ENCODE assay signal across 25 cellular contexts in the genomic region with DNA sequence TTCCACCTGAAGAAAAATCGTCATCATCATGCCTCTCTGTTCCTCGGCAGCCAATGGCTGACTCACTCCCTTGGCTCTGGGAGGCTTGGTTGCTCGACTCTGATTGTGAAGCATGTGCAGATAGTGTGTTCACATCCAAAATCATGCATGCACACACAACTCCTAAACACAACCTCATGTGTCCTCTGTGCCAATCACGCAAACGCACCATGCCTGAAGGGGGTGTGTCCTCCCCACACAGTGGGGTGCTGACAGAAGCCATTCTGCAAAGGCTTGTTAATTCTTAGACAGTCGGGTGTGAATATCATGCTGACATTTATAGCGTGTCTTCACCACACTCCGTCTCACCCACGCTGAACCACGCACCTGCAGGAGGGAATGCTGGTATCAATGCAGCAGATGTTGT. TPM values are rescaled to one million over a fixed set of nuclear protein-coding genes. Genes with fewer than 3 reads are reported as not detected.
A peak's percentile ranks its signal among the peaks of the same experiment; 100 is the strongest.
DNase-seq lines count a peak whose midpoint lies in the region; ATAC-seq and TF ChIP-seq lines count a peak whose summit lies in the region.
"Had no signal": no experiment of that assay in that cellular context is flagged by ENCODE, and none has a peak within 500 bp of the region (broad histone marks: within the 10 kb centered on the region; RNA-seq: fewer than 3 reads in every experiment).

No MANE protein-coding gene starts in this region.

- H3K27me3 Mint-ChIP-seq in Calu3 (ENCODE audit: unreplicated experiment): peaks cover 46% of the 10 kb centered on the region

- H3K18ac ChIP-seq in neuronal stem cell (ENCODE audit: low read length): no peak overlapping the region

- H3K9me3 ChIP-seq in neuronal stem cell (replicated peaks in 1 of 2; ENCODE audit: control insufficient read depth in 2 of 2, insufficient read depth in 1 of 2, low read depth in 1 of 2, low read length in 2 of 2) (peaks cover 0 to 3% of the 10 kb centered on the region in 2 donors), gastroesophageal sphincter (no peaks in the 10 kb centered on the region)
- H3K9me3 ChIP-seq: body of pancreas, mucosa of descending colon, right atrium auricular region, testis had no signal

- intact Hi-C loops in Calu3 (cut with micrococcal nuclease; ENCODE audit: unreplicated experiment): loop anchor here (10.0 kb wide), 1 partner anchor 125 kb away; no protein-coding TSS in a partner anchor

- no peak overlapping the region for H3K27ac Mint-ChIP-seq in Calu3 (ENCODE audit: unreplicated experiment)
- H3K27ac Mint-ChIP-seq: activated CD8-positive, alpha-beta T cell treated with anti-CD3 and anti-CD28 coated beads, Interleukin-2, amount 10 ng/mL, durations not matched to agents 7 days and 5 days; activated naive CD8-positive, alpha-beta T cell; activated T-cell treated with anti-CD3 and anti-CD28 coated beads, Interleukin-2, amount 50 U/mL, for 72 hours; dendritic cell treated with granulocyte-macrophage colony-stimulating factor and Interleukin-4, amounts not matched to agents 40 ng/mL and 50 ng/mL, for 4 days had no signal

- peak overlapping the region; percentile 30 for H3K4me3 Mint-ChIP-seq in Calu3 (ENCODE audit: low read depth, unreplicated experiment)
- H3K4me3 Mint-ChIP-seq: activated CD8-positive, alpha-beta T cell treated with anti-CD3 and anti-CD28 coated beads, Interleukin-2, amount 10 ng/mL, durations not matched to agents 7 days and 5 days; activated naive CD8-positive, alpha-beta T cell; activated T-cell treated with anti-CD3 and anti-CD28 coated beads, Interleukin-2, amount 50 U/mL, for 72 hours; dendritic cell treated with granulocyte-macrophage colony-stimulating factor and Interleukin-4, amounts not matched to agents 40 ng/mL and 50 ng/mL, for 4 days had no signal

- no peak overlapping the region for H3K4me3 ChIP-seq in neuronal stem cell (ENCODE audit: low read length in 2 of 2)
- H3K4me3 ChIP-seq in gastroesophageal sphincter: no peak overlapping the region
- H3K4me3 ChIP-seq: body of pancreas, mucosa of descending colon, PC-9, right atrium auricular region, testis had no signal

- peaks cover 10% of the 10 kb centered on the region for H3K4me1 Mint-ChIP-seq in Calu3 (ENCODE audit: low read depth, unreplicated experiment)

- H3K4me1 ChIP-seq in neuronal stem cell (ENCODE audit: control insufficient read depth in 2 of 2, insufficient read depth in 1 of 2, low read depth in 1 of 2, low read length in 2 of 2) (no peaks in the 10 kb centered on the region), gastroesophageal sphincter (no peaks in the 10 kb centered on the region)
- H3K4me1 ChIP-seq: body of pancreas, right atrium auricular region, testis had no signal

- no peak for TF ChIP-seq POLR2A in gastroesophageal sphincter (IDR thresholded peaks at IDR 0.05)

- BruUV-seq in Calu3 (replicated peaks; lab: Mats Ljungman, UMichigan): no TSS peak

- H3K23ac ChIP-seq in neuronal stem cell (ENCODE audit: low read depth, low read length, poor library complexity): no peak overlapping the region

- H3K27ac ChIP-seq in epithelial cell of prostate: peak overlapping the region; percentile 7
- no peak overlapping the region for H3K27ac ChIP-seq in neuronal stem cell (replicated peaks; ENCODE audit: low read length)
- no peak overlapping the region for H3K27ac ChIP-seq in gastroesophageal sphincter
- H3K27ac ChIP-seq: body of pancreas, PC-9, right atrium auricular region, testis had no signal

- no peak for TF ChIP-seq CTCF in Calu3 (IDR thresholded peaks at IDR 0.05; ENCODE audit: unreplicated experiment)
- no peak for TF ChIP-seq CTCF in gastroesophageal sphincter (IDR thresholded peaks at IDR 0.05)

- ATAC-seq in HG02610 (IDR thresholded peaks at IDR 0.05; ENCODE audit: unreplicated experiment) (no peak), gastroesophageal sphincter (no peak)
- ATAC-seq: activated CD8-positive, alpha-beta T cell treated with anti-CD3 and anti-CD28 coated beads, Interleukin-2, amount 10 ng/mL, durations not matched to agents 7 days and 5 days; activated T-cell treated with anti-CD3 and anti-CD28 coated beads, Interleukin-2, amount 50 U/mL, for 72 hours; body of pancreas; left ventricle myocardium superior; mucosa of descending colon had no signal

- no peak overlapping the region for H2AK5ac ChIP-seq in neuronal stem cell (ENCODE audit: low read depth, low read length)

- TF ChIP-seq EP300 in gastroesophageal sphincter (IDR thresholded peaks at IDR 0.05): no peak

- no peak overlapping the region for H4K8ac ChIP-seq in neuronal stem cell (ENCODE audit: low read depth, low read length)

- no peak overlapping the region for H2BK5ac ChIP-seq in neuronal stem cell (ENCODE audit: low read length)

- no peak overlapping the region for H2AFZ ChIP-seq in neuronal stem cell (ENCODE audit: low read length)
- H2AFZ ChIP-seq: PC-9 had no signal

- no CpG with 5 or more reads among the region's 10 CpGs for WGBS in neuronal stem cell (ENCODE audit: extremely low coverage in 2 of 2, insufficient read length in 2 of 2, insufficient replicate concordance in 1 of 2), 2 donors
- 24 to 65% methylated on average over 3 to 8 of the region's 10 CpGs for WGBS in gastroesophageal sphincter (ENCODE audit: low coverage in 1 of 2), 2 donors

- no peaks in the 10 kb centered on the region for H3K36me3 Mint-ChIP-seq in Calu3 (ENCODE audit: insufficient read depth, unreplicated experiment)
- H3K36me3 Mint-ChIP-seq: activated naive CD8-positive, alpha-beta T cell had no signal

- H3K9me3 Mint-ChIP-seq in Calu3 (ENCODE audit: low read depth, unreplicated experiment): no peaks in the 10 kb centered on the region
- H3K9me3 Mint-ChIP-seq: activated T-cell treated with anti-CD3 and anti-CD28 coated beads, Interleukin-2, amount 50 U/mL, for 72 hours; dendritic cell treated with granulocyte-macrophage colony-stimulating factor and Interleukin-4, amounts not matched to agents 40 ng/mL and 50 ng/mL, for 4 days had no signal

- no peaks in the 10 kb centered on the region for H3K36me3 ChIP-seq in neuronal stem cell (replicated peaks in 1 of 2; ENCODE audit: control insufficient read depth in 2 of 2, insufficient read depth in 2 of 2, low read length in 2 of 2)
- no peaks in the 10 kb centered on the region for H3K36me3 ChIP-seq in gastroesophageal sphincter
- H3K36me3 ChIP-seq: right atrium auricular region had no signal

- H3K14ac ChIP-seq in neuronal stem cell (ENCODE audit: low read length): no peak overlapping the region

- peak overlapping the region; percentile 33 for H2BK12ac ChIP-seq in neuronal stem cell (ENCODE audit: low read length)

- no peak overlapping the region for H3K4me2 ChIP-seq in neuronal stem cell (ENCODE audit: insufficient read depth, low read length, poor library complexity, severe bottlenecking)
- H3K4me2 ChIP-seq: PC-9 had no signal

- no peaks in the 10 kb centered on the region for H3K79me1 ChIP-seq in neuronal stem cell (ENCODE audit: low read depth, low read length)

- CTCF ChIA-PET in Calu3 (lab: Charles Lee): interaction anchor here (0.9 kb wide), 1 partner anchor 23 kb away, joined by 3 read pairs; no protein-coding TSS in a partner anchor

- H4K91ac ChIP-seq in neuronal stem cell (ENCODE audit: low read depth, low read length, poor library complexity): no peak overlapping the region

- H2BK15ac ChIP-seq in neuronal stem cell (ENCODE audit: low read length): no peak overlapping the region

- peak overlapping the region; percentile 21 for H3K9ac ChIP-seq in neuronal stem cell (ENCODE audit: low read depth, low read length, poor library complexity)

- DNase-seq in Calu3 (peak; percentile 11), NCI-H226 (peak; percentile 39), epithelial cell of prostate (ENCODE audit: low read depth, low spot score) (peak; percentile 40), neuronal stem cell (ENCODE audit: low spot score) (no peak), NOMO-1 treated with dmso at 0.1 percent for 144 hours (lab: John Stamatoyannopoulos, UW; ENCODE audit: unreplicated experiment) (no peak), SHP77 (lab: John Stamatoyannopoulos, UW) (no peak)
- DNase-seq: activated CD4-positive, CD25-positive, alpha-beta regulatory T cell; activated CD8-positive, alpha-beta T cell treated with anti-CD3 and anti-CD28 coated beads, Interleukin-2, amount 10 ng/mL, durations not matched to agents 7 days and 5 days; activated T-cell treated with anti-CD3 and anti-CD28 coated beads, Interleukin-2, amount 50 U/mL, for 72 hours; left ventricle myocardium superior; mucosa of descending colon; NCI-H1105 treated with DMSO at 0.1 percent for 48 hours; NCI-H774; PC-9; stimulated activated CD4-positive, alpha-beta T cell treated with anti-CD3 and anti-CD28 coated beads, Interleukin-15, amount 100 ng/mL, for 24 hours; testis had no signal

- H2BK120ac ChIP-seq in neuronal stem cell (ENCODE audit: low read depth, low read length): no peak overlapping the region

- H3K4ac ChIP-seq in neuronal stem cell (ENCODE audit: low read length): no peak overlapping the region

- H3K27me3 ChIP-seq in neuronal stem cell (ENCODE audit: control insufficient read depth in 3 of 3, insufficient read depth in 3 of 3, low read depth in 1 of 3, low read length in 3 of 3): peaks cover 0 to 24% (median 0%) of the 10 kb centered on the region in 3 experiments
- H3K27me3 ChIP-seq in gastroesophageal sphincter: peaks cover 75% of the 10 kb centered on the region
- H3K27me3 ChIP-seq: body of pancreas, right atrium auricular region, testis had no signal

RNA-seq across cellular contexts. Expression of a gene that starts 11.4 kb away (rescaled TPM):
- 17.9 and 21.1 TPM in 2 replicates for total RNA-seq in Calu3 (2022)
- polyA plus RNA-seq in neuronal stem cell (2013, experiment 1 of 2): 15.4 TPM
- polyA plus RNA-seq in neuronal stem cell (2013, experiment 2 of 2): 16.2 TPM
- total RNA-seq in gastroesophageal sphincter: 10 to 100 TPM; 15.8 to 24.0 (median 20.2) TPM

RNA-seq across cellular contexts. Expression of a gene that starts 34.8 kb away (rescaled TPM):
- total RNA-seq in Calu3 (2022) (0.28 and 0.39 TPM in 2 replicates), gastroesophageal sphincter (under 1 TPM in 1 of 4 donors, not detected in 3; 0.13 TPM)
- polyA plus RNA-seq in neuronal stem cell (2013, experiment 1 of 2): not detected
- polyA plus RNA-seq in neuronal stem cell (2013, experiment 2 of 2): not detected
- total RNA-seq: body of pancreas, endothelial cell of umbilical vein, left ventricle myocardium superior, LHCN-M2, mucosa of descending colon, PC-9, right atrium auricular region, SK-MEL-5 had no signal
- polyA plus RNA-seq: endothelial cell of umbilical vein had no signal

Comparison
In these comparisons a context has a peak if more than half of its experiments do, and no peak if none do; other contexts are left out.
1. DNase-seq: peak in Calu3 (single experiment), NCI-H226 (single experiment) and epithelial cell of prostate (single experiment); none in neuronal stem cell (single experiment), NOMO-1 treated with dmso at 0.1 percent for 144 hours (single experiment) and SHP77 (0 of 2).